ENCODE assay signal across 10 cellular contexts in the genomic region with DNA sequence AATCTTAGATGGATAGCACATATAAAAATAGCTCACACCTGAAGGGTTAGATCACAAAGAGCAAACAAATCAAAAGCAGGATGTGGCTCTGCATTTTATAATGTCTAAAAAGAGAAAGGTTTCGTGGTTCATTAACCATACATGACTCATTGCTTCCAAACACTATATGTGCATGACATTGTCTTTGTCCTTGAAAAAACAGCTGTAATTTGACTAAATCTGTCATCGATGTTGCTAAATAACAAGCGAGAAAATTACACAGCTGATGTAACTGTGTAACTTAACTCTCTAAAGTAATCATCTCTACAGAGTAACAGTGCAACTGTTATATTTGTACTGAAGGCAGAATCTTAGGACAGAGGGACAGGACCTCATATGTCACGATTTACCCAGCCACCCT.
DNase-seq lines count a peak whose midpoint lies in the region; FAIRE-seq and TF ChIP-seq lines count a peak whose summit lies in the region.
"Had no signal": no experiment of that assay in that cellular context is flagged by ENCODE, and none has a peak within 500 bp of the region (broad histone marks: within the 10 kb centered on the region; RNA-seq: fewer than 3 reads in every experiment).

No MANE protein-coding gene starts in this region.

- TF ChIP-seq POLR2A in GM12891 (IDR thresholded peaks at IDR 0.05; ENCODE audit: low read depth, low read length): no peak

- no peak overlapping the region for H3K9ac ChIP-seq in mammary epithelial cell (ENCODE audit: insufficient read depth, low read length)

- H3K4me1 ChIP-seq in ACC112 (ENCODE audit: control insufficient read depth, insufficient read depth, low read length, unreplicated experiment): peaks cover 35% of the 10 kb centered on the region
- peaks cover 24% of the 10 kb centered on the region for H3K4me1 ChIP-seq in mammary epithelial cell (ENCODE audit: insufficient read depth, low read length)

- CTCF ChIA-PET in mammary epithelial cell (lab: Charles Lee; ENCODE audit: low non-redundant PET): no interaction called here

- H4K20me1 ChIP-seq in mammary epithelial cell (ENCODE audit: insufficient read depth, low read length): no peaks in the 10 kb centered on the region

- WGBS in mammary epithelial cell (ENCODE audit: low coverage, missing lambda C conversion rate): 10% methylated on average over 4 of the region's 4 CpGs

- no peak for TF ChIP-seq CTCF in mammary epithelial cell (conservative IDR thresholded peaks at IDR 0.05 in 1 of 2, IDR thresholded peaks at IDR 0.05 in 1 of 2; ENCODE audit: extremely low read depth in 1 of 2, insufficient read depth in 1 of 2, low read depth in 1 of 2, low read length in 2 of 2)

- no peaks in the 10 kb centered on the region for H3K79me2 ChIP-seq in ACC112 (ENCODE audit: control insufficient read depth, insufficient read depth, low read length, unreplicated experiment)
- H3K79me2 ChIP-seq in mammary epithelial cell (ENCODE audit: insufficient read depth, low read length): no peaks in the 10 kb centered on the region

- H3K27ac ChIP-seq in ACC112 (ENCODE audit: low read depth, low read length) (peak overlapping the region; percentile 84), mammary epithelial cell (ENCODE audit: insufficient read depth, low read depth, low read length) (no peak overlapping the region)

- in situ Hi-C loops in mammary epithelial cell (cut with MboI; ENCODE audit: low sequenced_read_pairs in 2 of 2): no loop called here

- H3K9me3 ChIP-seq in mammary epithelial cell (replicated peaks; ENCODE audit: insufficient read depth, low read length) (no peaks in the 10 kb centered on the region), MG63 (peaks cover 12% of the 10 kb centered on the region)

- DNase-seq in H4 (ENCODE audit: low spot score): peak; percentile 64
- DNase-seq in NCI-H187 treated with DMSO at 0.1 percent for 48 hours (lab: John Stamatoyannopoulos, UW): peak; percentile 9
- DNase-seq in mammary epithelial cell: peak; percentile 60
- DNase-seq in GM12891 (ENCODE audit: insufficient read length, low spot score): no peak
- no peak for DNase-seq in stimulated activated naive CD4-positive, alpha-beta T cell (lab: John Stamatoyannopoulos, UW)
- DNase-seq in MG63: no peak
- DNase-seq in T-helper 9 cell: no peak
- DNase-seq: activated T-cell treated with anti-CD3 and anti-CD28 coated beads, Interleukin-2, amount 50 U/mL, for 24 hours; CD4-positive, CD25-positive, alpha-beta regulatory T cell had no signal

- no peak overlapping the region for H3K4me3 ChIP-seq in ACC112 (ENCODE audit: low read depth, low read length)
- H3K4me3 ChIP-seq in mammary epithelial cell (replicated peaks in 1 of 3; ENCODE audit: insufficient read depth in 1 of 3, low read depth in 2 of 3, low read length in 3 of 3): no peak overlapping the region
- H3K4me3 ChIP-seq in MG63: no peak overlapping the region

- H3K27me3 ChIP-seq in ACC112 (ENCODE audit: insufficient read depth, low read length) (no peaks in the 10 kb centered on the region), mammary epithelial cell (ENCODE audit: insufficient read depth, low read length) (no peaks in the 10 kb centered on the region), MG63 (no peaks in the 10 kb centered on the region)

- FAIRE-seq in GM12891 (lab: Jason Lieb, UNC): no peak

- intact Hi-C loops in mammary epithelial cell (cut with micrococcal nuclease): loop anchor here (5.0 kb wide), 1 partner anchor 36 kb away; no protein-coding TSS in a partner anchor

- dilution Hi-C loops in mammary epithelial cell (cut with HindIII; ENCODE audit: low sequenced_read_pairs): no loop called here

- no peaks in the 10 kb centered on the region for H3K36me3 ChIP-seq in ACC112 (ENCODE audit: insufficient read depth, low read length)
- H3K36me3 ChIP-seq in mammary epithelial cell (ENCODE audit: insufficient read depth, low read length): no peaks in the 10 kb centered on the region
- H3K36me3 ChIP-seq in MG63: peaks cover 8% of the 10 kb centered on the region; the same call in 1 of the 2 replicates

- H2AFZ ChIP-seq in ACC112 (ENCODE audit: low read length, unreplicated experiment) (no peak overlapping the region), mammary epithelial cell (ENCODE audit: low read depth, low read length) (no peak overlapping the region)

- no TSS peak for BruUV-seq in mammary epithelial cell (replicated peaks; lab: Mats Ljungman, UMichigan)

- peak overlapping the region; percentile 17 for H3K4me2 ChIP-seq in mammary epithelial cell (ENCODE audit: insufficient read depth, low read depth, low read length)

TF ChIP-seq in GM12891, 5 proteins besides CTCF, POLR2A, EP300 and RAD21:
- no peak for TF ChIP-seq PAX5 (IDR thresholded peaks at IDR 0.05; ENCODE audit: insufficient read depth, low read length, severe bottlenecking)
- TF ChIP-seq TAF1 (IDR thresholded peaks at IDR 0.05; ENCODE audit: low read depth, low read length): no peak
- no peak for TF ChIP-seq POLR2AphosphoS5 (IDR thresholded peaks at IDR 0.05; ENCODE audit: low read depth, low read length)
- no peak for TF ChIP-seq SPI1 (IDR thresholded peaks at IDR 0.05; ENCODE audit: low read depth, low read length)
- TF ChIP-seq POU2F2 (IDR thresholded peaks at IDR 0.05; ENCODE audit: low read depth, low read length): no peak
TF ChIP-seq in GM12891: peak in this region for 0.

Comparison
In these comparisons a context has a peak if more than half of its experiments do, and no peak if none do; other contexts are left out.
1. DNase-seq: peak in H4 (single experiment), NCI-H187 treated with DMSO at 0.1 percent for 48 hours (single experiment) and mammary epithelial cell (single experiment); none in GM12891 (single experiment), stimulated activated naive CD4-positive, alpha-beta T cell (0 of 6), MG63 (single experiment) and T-helper 9 cell (single experiment).